ENCODE assay signal across 19 cellular contexts in the genomic region with DNA sequence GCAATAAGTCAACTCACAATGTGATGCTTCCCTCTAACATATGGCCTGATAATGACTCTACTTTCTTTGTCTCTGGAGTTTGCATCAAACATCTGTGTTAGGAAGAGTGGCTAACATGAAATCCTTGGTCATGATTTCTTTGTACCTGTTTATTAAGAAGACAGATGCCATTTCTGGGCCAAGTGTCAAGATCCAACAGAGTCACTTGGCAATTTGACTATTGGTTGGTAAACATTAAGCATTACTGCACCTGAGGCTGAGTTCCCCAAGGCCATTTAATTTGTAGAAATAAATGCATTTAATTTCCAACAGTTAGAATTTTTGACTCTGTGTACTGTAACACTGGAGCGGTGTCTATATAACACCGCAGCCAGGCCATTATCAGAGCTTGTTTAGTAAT.
"Had no signal": no experiment of that assay in that cellular context is flagged by ENCODE, and none has a peak within 500 bp of the region (broad histone marks: within the 10 kb centered on the region; RNA-seq: fewer than 3 reads in every experiment).

No MANE protein-coding gene starts in this region.

- H3K27me3 Mint-ChIP-seq: naive B cell had no signal

- H3K27ac Mint-ChIP-seq: mesothelial cell of epicardium; naive thymus-derived CD8-positive, alpha-beta T cell had no signal

- H3K4me1 Mint-ChIP-seq: naive B cell; naive thymus-derived CD8-positive, alpha-beta T cell had no signal

- H3K36me3 Mint-ChIP-seq: mesothelial cell of epicardium, naive B cell had no signal

- DNase-seq: dermis blood vessel endothelial cell; effector CD4-positive, alpha-beta T cell; effector memory CD4-positive, alpha-beta T cell; erythroblast; esophagus squamous epithelium; foreskin keratinocyte; heart left ventricle; hypothalamus; left cardiac atrium; left lung; left ventricle myocardium superior; lower lobe of right lung; mesenchymal stem cell; mucosa of descending colon; naive B cell; naive thymus-derived CD8-positive, alpha-beta T cell had no signal

- H3K4me3 Mint-ChIP-seq: mesothelial cell of epicardium; naive B cell; naive thymus-derived CD8-positive, alpha-beta T cell had no signal

- ATAC-seq: esophagus mucosa; foreskin keratinocyte; gastroesophageal sphincter; heart left ventricle; left cardiac atrium; left lung; left ventricle myocardium superior; lower lobe of right lung; mucosa of descending colon; naive thymus-derived CD8-positive, alpha-beta T cell had no signal
